Comparison of ENCODE assay signal across 8 cellular contexts in genomic region chr18:36828630-36829361, GRCh38. TPM values are rescaled to one million over a fixed set of nuclear protein-coding genes. Genes with fewer than 3 reads are reported as not detected.
DNase-seq lines count a peak whose midpoint lies in the region; ATAC-seq lines count a peak whose summit lies in the region.

Gene KIAA1328, plus strand, starts transcription at chr18:36829127. Its CDS starts 12 bp downstream, at chr18:36829139.
Gene TPGS2, minus strand, starts transcription at chr18:36829002. Its CDS starts 235 bp downstream, at chr18:36828767.

- DNase-seq in NCI-H146 treated with DMSO at 0.1 percent for 48 hours (lab: John Stamatoyannopoulos, UW; ENCODE audit: unreplicated experiment) (peak; percentile 97), T-helper 17 cell (peak; percentile 79 to 91 (median 87)), right cardiac atrium (peak; percentile 87 to 95 (median 95)), renal cortical epithelial cell (ENCODE audit: low read depth) (peak; percentile 50), aorta (peak; percentile 93 to 95)

- intact Hi-C loops in right cardiac atrium (cut with DNase I) = no loop called here
- intact Hi-C loops in aorta (cut with DNase I) = no loop called here

- no peaks in the 10 kb centered on the region for H3K27me3 Mint-ChIP-seq in T-helper 17 cell

- H3K36me3 Mint-ChIP-seq in T-helper 17 cell (ENCODE audit: low read depth) = no peaks in the 10 kb centered on the region

- no peaks in the 10 kb centered on the region for H3K4me1 ChIP-seq in right cardiac atrium (ENCODE audit: control insufficient read depth, insufficient read depth, low read length)
- H3K4me1 ChIP-seq in aorta (ENCODE audit: control insufficient read depth in 1 of 2, insufficient read depth in 2 of 2, low read length in 2 of 2) = no peaks in the 10 kb centered on the region

- H3K4me1 Mint-ChIP-seq in T-helper 17 cell = peaks cover 31% of the 10 kb centered on the region

- H3K27me3 ChIP-seq in right cardiac atrium (ENCODE audit: control insufficient read depth, insufficient read depth) = no peaks in the 10 kb centered on the region
- no peaks in the 10 kb centered on the region for H3K27me3 ChIP-seq in aorta (ENCODE audit: control insufficient read depth in 1 of 2, insufficient read depth in 2 of 2, low read length in 1 of 2)

- H3K27ac ChIP-seq in angular gyrus (ENCODE audit: low read depth, low read length) (peak within 1 kb of the TSS; percentile 92), right cardiac atrium (ENCODE audit: low read length) (peak within 1 kb of the TSS; percentile 13), aorta (ENCODE audit: low read depth in 1 of 2, low read length in 2 of 2) (peak within 1 kb of the TSS in 1 of 2 donors; percentile 53)

- peak within 1 kb of the TSS; percentile 91 for H3K27ac Mint-ChIP-seq in T-helper 17 cell

- peak; percentile 95 for ATAC-seq in GM18498 (IDR thresholded peaks at IDR 0.05; ENCODE audit: unreplicated experiment)
- peak; percentile 90 for ATAC-seq in HG02884 (IDR thresholded peaks at IDR 0.05; ENCODE audit: unreplicated experiment)
- ATAC-seq in T-helper 17 cell = peak; percentile 93
- peak; percentile 98 to 99 for ATAC-seq in right cardiac atrium
- ATAC-seq in aorta (ENCODE audit: low FRiP score) = peak; percentile 97

- no peaks in the 10 kb centered on the region for H3K36me3 ChIP-seq in aorta (ENCODE audit: control insufficient read depth in 1 of 2, insufficient read depth in 2 of 2, low read length in 1 of 2)

- H3K9me3 ChIP-seq in T-helper 17 cell (ENCODE audit: control insufficient read depth, low read length, poor library complexity, severe bottlenecking) (no peaks in the 10 kb centered on the region), right cardiac atrium (ENCODE audit: control insufficient read depth, low read length) (no peaks in the 10 kb centered on the region), aorta (ENCODE audit: control insufficient read depth, low read length) (no peaks in the 10 kb centered on the region)

- under 1% methylated on average over 83 of the region's 83 CpGs for WGBS in right cardiac atrium
- 0 to 1% methylated on average over 61 to 83 of the region's 83 CpGs for WGBS in aorta, 2 donors

- H3K4me3 ChIP-seq in right cardiac atrium (ENCODE audit: low read length) (peak within 1 kb of the TSS; percentile 57), aorta (ENCODE audit: low read length in 2 of 2) (peak within 1 kb of the TSS; percentile 56 to 68)

- peak within 1 kb of the TSS; percentile 97 for H3K4me3 Mint-ChIP-seq in T-helper 17 cell

RNA-seq across cellular contexts. Expression of gene KIAA1328, which starts in this region (rescaled TPM):
- total RNA-seq in T-helper 17 cell (10 to 100 TPM in 1 of 2 donors, 1 to 10 TPM in 1; 9.0 to 13.9 TPM), right cardiac atrium (1 to 10 TPM; 5.4 to 9.7 (median 8.2) TPM), renal cortical epithelial cell (5.4 and 7.0 TPM in 2 replicates), aorta (10 to 100 TPM; 19.6 to 21.1 TPM)
- polyA plus RNA-seq in right cardiac atrium (2.6 TPM), aorta (1 to 10 TPM; 2.0 to 6.0 TPM)

RNA-seq across cellular contexts. Expression of gene TPGS2, which starts in this region (rescaled TPM):
- total RNA-seq in T-helper 17 cell (10 to 100 TPM; 29.0 to 30.3 TPM), right cardiac atrium (10 to 100 TPM; 68.4 to 91.3 (median 81.1) TPM), renal cortical epithelial cell (167 and 250 TPM in 2 replicates), aorta (10 to 100 TPM; 69.9 to 72.9 TPM)
- polyA plus RNA-seq in right cardiac atrium (63.8 TPM), aorta (10 to 100 TPM; 70.6 to 83.2 TPM)
